ENCODE assay signal across 21 cellular contexts in the genomic region with DNA sequence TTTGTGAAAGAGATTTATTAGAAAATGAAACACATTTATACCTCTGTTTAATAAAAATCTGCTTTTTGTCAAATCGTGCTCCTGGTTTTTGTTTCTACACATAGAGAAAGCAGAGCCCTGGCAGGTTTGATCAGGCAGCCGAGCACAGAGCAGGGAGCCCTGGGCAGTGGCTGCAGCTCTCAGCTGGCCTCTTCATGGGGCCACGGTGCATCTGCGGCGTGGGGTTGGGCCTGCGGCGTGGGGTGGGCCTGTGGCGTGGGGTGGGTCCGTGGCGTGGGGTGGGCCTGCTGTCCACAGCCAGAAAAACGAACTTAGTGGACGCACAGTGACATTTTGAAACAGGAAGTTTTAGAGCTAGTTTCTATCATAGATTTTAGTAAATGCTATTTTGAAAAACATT. TPM values are rescaled to one million over a fixed set of nuclear protein-coding genes. Genes with fewer than 3 reads are reported as not detected.
DNase-seq lines count a peak whose midpoint lies in the region; ATAC-seq and TF ChIP-seq lines count a peak whose summit lies in the region.
"Had no signal": no experiment of that assay in that cellular context is flagged by ENCODE, and none has a peak within 500 bp of the region (broad histone marks: within the 10 kb centered on the region; RNA-seq: fewer than 3 reads in every experiment).

No MANE protein-coding gene starts in this region.

- H3K27me3 Mint-ChIP-seq in chondrocyte (ENCODE audit: low read depth) = no peaks in the 10 kb centered on the region
- H3K27me3 Mint-ChIP-seq: CD4-positive, alpha-beta memory T cell had no signal

- no peak overlapping the region for H3K27ac Mint-ChIP-seq in chondrocyte (ENCODE audit: unreplicated experiment)
- H3K27ac Mint-ChIP-seq: GM23338, H9 had no signal

- no peak overlapping the region for H3K4me3 Mint-ChIP-seq in chondrocyte (ENCODE audit: unreplicated experiment)
- H3K4me3 Mint-ChIP-seq: CD4-positive, alpha-beta memory T cell; GM23338; H9 had no signal

- H3K4me3 ChIP-seq in right atrium auricular region = no peak overlapping the region
- no peak overlapping the region for H3K4me3 ChIP-seq in upper lobe of right lung
- H3K4me3 ChIP-seq: GM23338 had no signal

- H3K27me3 ChIP-seq in right atrium auricular region = no peaks in the 10 kb centered on the region
- H3K27me3 ChIP-seq in upper lobe of right lung = no peaks in the 10 kb centered on the region

- H3K4me1 ChIP-seq in right atrium auricular region (no peaks in the 10 kb centered on the region), upper lobe of right lung (no peaks in the 10 kb centered on the region)

- no peaks in the 10 kb centered on the region for H3K36me3 ChIP-seq in right atrium auricular region
- H3K36me3 ChIP-seq in upper lobe of right lung = no peaks in the 10 kb centered on the region

- H3K27ac ChIP-seq in right atrium auricular region = no peak overlapping the region
- no peak overlapping the region for H3K27ac ChIP-seq in upper lobe of right lung

- H3K9me3 ChIP-seq in right atrium auricular region (no peaks in the 10 kb centered on the region), upper lobe of right lung (no peaks in the 10 kb centered on the region)

- H3K4me1 Mint-ChIP-seq in chondrocyte (ENCODE audit: low read depth) = no peaks in the 10 kb centered on the region
- H3K4me1 Mint-ChIP-seq: CD4-positive, alpha-beta memory T cell; GM23338; H9 had no signal

- no peak for ATAC-seq in left cardiac atrium
- ATAC-seq in upper lobe of right lung = no peak
- ATAC-seq in HG03439 (IDR thresholded peaks at IDR 0.05; ENCODE audit: unreplicated experiment) = no peak
- ATAC-seq: GM23338, HCT116 had no signal

- TF ChIP-seq CTCF in right atrium auricular region (IDR thresholded peaks at IDR 0.05) = no peak
- TF ChIP-seq CTCF in chondrocyte (IDR thresholded peaks at IDR 0.05) = no peak
- TF ChIP-seq CTCF in upper lobe of right lung (IDR thresholded peaks at IDR 0.05) = no peak

- no peaks in the 10 kb centered on the region for H3K36me3 Mint-ChIP-seq in chondrocyte (ENCODE audit: low read depth)
- H3K36me3 Mint-ChIP-seq: CD4-positive, alpha-beta memory T cell had no signal

- no peaks in the 10 kb centered on the region for H3K9me3 Mint-ChIP-seq in chondrocyte (ENCODE audit: low read depth)
- H3K9me3 Mint-ChIP-seq: CD4-positive, alpha-beta memory T cell had no signal

- intact Hi-C loops in left cardiac atrium (cut with DNase I) = no loop called here
- intact Hi-C loops in upper lobe of right lung (cut with DNase I) = no loop called here

- DNase-seq in right atrium auricular region (ENCODE audit: low spot score) = peak; percentile 55
- no peak for DNase-seq in left cardiac atrium
- peak; percentile 56 for DNase-seq in chondrocyte (ENCODE audit: low spot score)
- peak; percentile 47 for DNase-seq in upper lobe of right lung
- DNase-seq in NCI-H187 (lab: John Stamatoyannopoulos, UW) = no peak
- DNase-seq: C1 segment of cervical spinal cord; Calu3; CD4-positive, alpha-beta memory T cell; COR-L47; DMS53; DMS79 treated with DMSO at 0.1 percent for 48 hours; GF-D8; H9 had no signal

RNA-seq across cellular contexts. Expression of gene GOLGA6L2, which starts 10.6 kb away (rescaled TPM):
- not detected for total RNA-seq in right atrium auricular region
- not detected for total RNA-seq in left cardiac atrium
- not detected in 3 replicates for total RNA-seq in chondrocyte
- total RNA-seq in upper lobe of right lung = not detected
- total RNA-seq: A172; A673; Calu3; CD4-positive, alpha-beta memory T cell; Daoy; G401; GM23338; H4; H9 had no signal

Comparison
In these comparisons a context has a peak if more than half of its experiments do, and no peak if none do; other contexts are left out.
1. DNase-seq: peak in right atrium auricular region (single experiment), chondrocyte (single experiment) and upper lobe of right lung (single experiment); none in left cardiac atrium (single experiment) and NCI-H187 (0 of 2).